In the genomic region with DNA sequence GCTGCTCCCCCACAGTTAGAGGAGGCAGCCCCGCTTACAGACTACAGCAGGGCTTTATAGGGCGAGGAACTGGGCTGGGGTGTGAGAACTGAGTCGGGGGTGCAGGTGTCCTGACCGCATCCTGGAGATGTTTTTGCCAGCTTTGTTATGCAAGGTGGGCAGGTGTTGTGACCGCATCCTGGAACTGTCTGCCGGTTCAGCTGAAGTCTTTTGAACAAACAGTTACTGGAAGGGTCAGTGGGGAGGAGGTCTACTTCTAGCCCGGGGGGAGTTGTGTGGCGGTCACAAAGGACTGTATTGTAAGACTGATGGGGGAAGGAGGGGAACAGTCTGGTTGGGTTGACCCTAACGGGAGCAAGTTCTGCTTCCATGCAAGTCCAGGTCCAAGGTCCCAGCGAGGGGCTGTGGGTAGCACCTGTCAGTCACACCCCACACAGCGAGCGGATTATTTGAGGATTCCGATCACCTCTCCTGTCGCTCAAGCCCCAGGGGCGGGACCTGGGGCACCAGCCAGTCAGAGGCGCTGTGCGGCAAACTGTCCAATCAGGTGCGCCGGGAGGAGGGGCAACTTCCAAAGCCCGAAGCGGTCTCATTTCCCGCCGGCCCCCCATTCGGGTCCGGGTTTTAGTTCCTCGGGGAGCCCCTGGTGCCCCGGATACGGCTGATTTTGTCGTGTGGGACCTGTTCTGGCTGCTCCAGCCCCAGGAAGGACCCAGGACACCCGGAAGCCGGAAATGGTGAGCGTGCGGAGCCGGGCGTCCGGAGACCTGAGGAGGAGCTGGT, we compare ENCODE assay signal across 8 cellular contexts.
DNase-seq lines count a peak whose midpoint lies in the region; ATAC-seq lines count a peak whose summit lies in the region.

A gene (plus strand): TSS at position 610 of the 783 bp plus-strand sequence. CDS start 125 bp downstream, at position 735.

- peak within 1 kb of the TSS; percentile 93 to 99 (median 96) for H3K9ac ChIP-seq in BLaER1 treated with 17β-estradiol and CSF1 and Interleukin-3, amounts not matched to agents 10 nM and 100 nM

- no peaks in the 10 kb centered on the region for H3K27me3 ChIP-seq in BLaER1 treated with 17β-estradiol and CSF1 and Interleukin-3, amounts not matched to agents 10 nM and 100 nM
- H3K27me3 ChIP-seq in layer of hippocampus (ENCODE audit: control insufficient read depth, insufficient read depth, low read length), result no peaks in the 10 kb centered on the region

- H3K27ac ChIP-seq in BLaER1 treated with 17β-estradiol and CSF1 and Interleukin-3, amounts not matched to agents 10 nM and 100 nM, result peak within 1 kb of the TSS; percentile 91 to 98 (median 93)
- H3K27ac ChIP-seq in cingulate gyrus (ENCODE audit: low read depth, low read length) (peak within 1 kb of the TSS; percentile 67), layer of hippocampus (ENCODE audit: low read depth, low read length) (peak within 1 kb of the TSS; percentile 65)

- H4K20me1 ChIP-seq in BLaER1 treated with 17β-estradiol and CSF1 and Interleukin-3, amounts not matched to agents 10 nM and 100 nM, result no peaks in the 10 kb centered on the region; a peak in 1 of 22 replicates

- peak; percentile 58 to 93 for DNase-seq in NCI-H526 (lab: John Stamatoyannopoulos, UW)
- DNase-seq in activated CD4-positive, alpha-beta T cell treated with anti-CD3 and anti-CD28 coated beads for 4 hours, result peak; percentile 92
- DNase-seq in stimulated activated CD4-positive, alpha-beta T cell treated with anti-CD3 and anti-CD28 coated beads, Interleukin-1b, Interleukin-23, amount 100 ng/mL, for 24 hours (ENCODE audit: low read depth in 4 of 4, low spot score in 1 of 4), result peak; percentile 80 to 96 (median 88)

- H3K9me3 ChIP-seq in BLaER1 treated with 17β-estradiol and CSF1 and Interleukin-3, amounts not matched to agents 10 nM and 100 nM (replicated peaks in 1 of 11), result peaks cover 19 to 36% (median 31%) of the 10 kb centered on the region in 11 experiments; a peak in 21 of 22 replicates

- peaks cover 29 to 51% (median 39%) of the 10 kb centered on the region in 10 experiments for H3K4me1 ChIP-seq in BLaER1 treated with 17β-estradiol and CSF1 and Interleukin-3, amounts not matched to agents 10 nM and 100 nM

- ATAC-seq in GM19328 (IDR thresholded peaks at IDR 0.05; ENCODE audit: unreplicated experiment), result peak; percentile 48
- peak; percentile 60 for ATAC-seq in HG03469 (IDR thresholded peaks at IDR 0.05; ENCODE audit: unreplicated experiment)

- peaks cover 15 to 35% (median 30%) of the 10 kb centered on the region in 11 experiments for H3K36me3 ChIP-seq in BLaER1 treated with 17β-estradiol and CSF1 and Interleukin-3, amounts not matched to agents 10 nM and 100 nM

- H3K4me2 ChIP-seq in BLaER1 treated with 17β-estradiol and CSF1 and Interleukin-3, amounts not matched to agents 10 nM and 100 nM, result peak within 1 kb of the TSS; percentile 83 to 99 (median 91)

- peak within 1 kb of the TSS; percentile 87 to 100 (median 96) for H3K4me3 ChIP-seq in BLaER1 treated with 17β-estradiol and CSF1 and Interleukin-3, amounts not matched to agents 10 nM and 100 nM

Comparison
In these comparisons a context has a peak if more than half of its experiments do, and no peak if none do; other contexts are left out.
1. Peak in every context shown above with its lines: DNase-seq, ATAC-seq, H3K4me3 ChIP-seq and H3K27ac ChIP-seq.